1 cellular context compared by ENCODE assay signal in genomic region chr19:35040826-35041547, GRCh38.
TF ChIP-seq lines count a peak whose summit lies in the region.

No MANE protein-coding gene starts in this region.

TF ChIP-seq in K562, 482 proteins besides CTCF, POLR2A, EP300 and RAD21 (continued from another document and continues in another):
- peak; percentile 88 for TF ChIP-seq ZNF395 (CRISPR knock-in tag; IDR thresholded peaks at IDR 0.05)
- TF ChIP-seq SLC30A9 (CRISPR knock-in tag; IDR thresholded peaks at IDR 0.05), result no peak
- no peak for TF ChIP-seq CSDE1 (IDR thresholded peaks at IDR 0.05)
- no peak for TF ChIP-seq DIDO1 (tag; IDR thresholded peaks at IDR 0.05; ENCODE audit: low read depth)
- TF ChIP-seq PYGO2 (tag; IDR thresholded peaks at IDR 0.05), result no peak
- TF ChIP-seq ESRRA (IDR thresholded peaks at IDR 0.05; ENCODE audit: borderline replicate concordance, low read depth), result peak; percentile 97
- TF ChIP-seq ZNF518B (CRISPR knock-in tag; IDR thresholded peaks at IDR 0.05), result no peak
- no peak for TF ChIP-seq MEIS2 (IDR thresholded peaks at IDR 0.05; ENCODE audit: partially characterized antibody)
- TF ChIP-seq CHD1 (IDR thresholded peaks at IDR 0.05; ENCODE audit: low read length), result no peak
- TF ChIP-seq CEBPZ (IDR thresholded peaks at IDR 0.05; ENCODE audit: borderline replicate concordance, low read depth, low read length), result no peak
- TF ChIP-seq SRSF3 (IDR thresholded peaks at IDR 0.05; ENCODE audit: insufficient read depth, low read length), result no peak
- TF ChIP-seq KLF16 (IDR thresholded peaks at IDR 0.05), result peak; percentile 35; the same call in 1 of the 2 replicates
- TF ChIP-seq ZNF23 (CRISPR knock-in tag; IDR thresholded peaks at IDR 0.05), result no peak
- peak; percentile 91 for TF ChIP-seq TARDBP (IDR thresholded peaks at IDR 0.05)
- TF ChIP-seq SP2 (IDR thresholded peaks at IDR 0.05; ENCODE audit: extremely low read depth, low read depth, low read length, poor library complexity, severe bottlenecking), result no peak
- TF ChIP-seq ETV5 (CRISPR knock-in tag; IDR thresholded peaks at IDR 0.05; ENCODE audit: low read depth), result peak; percentile 100
- TF ChIP-seq ZBTB1 (CRISPR knock-in tag; IDR thresholded peaks at IDR 0.05; ENCODE audit: borderline replicate concordance, low read depth), result peak; percentile 64; the same call in 1 of the 2 replicates
- no peak for TF ChIP-seq E2F1 (CRISPR knock-in tag; IDR thresholded peaks at IDR 0.05)
- no peak; a peak in 1 of 4 replicates for TF ChIP-seq ZNF639 (CRISPR knock-in tag; conservative IDR thresholded peaks at IDR 0.05 in 1 of 2, IDR thresholded peaks at IDR 0.05 in 1 of 2)
- TF ChIP-seq KLF6 (CRISPR knock-in tag; IDR thresholded peaks at IDR 0.05; ENCODE audit: borderline replicate concordance), result peak; percentile 53; the same call in 1 of the 2 replicates
- TF ChIP-seq FOXJ2 (tag; IDR thresholded peaks at IDR 0.05), result peak; percentile 77
- TF ChIP-seq ETV1 (tag; conservative IDR thresholded peaks at IDR 0.05; ENCODE audit: low read depth), result peak; percentile 98
- TF ChIP-seq ZBTB43 (CRISPR knock-in tag; IDR thresholded peaks at IDR 0.05), result no peak
- no peak for TF ChIP-seq U2AF2 (optimal IDR thresholded peaks at IDR 0.05; ENCODE audit: low read depth, low read length)
- TF ChIP-seq ZNF717 (CRISPR knock-in tag; IDR thresholded peaks at IDR 0.05), result no peak
- no peak for TF ChIP-seq HMBOX1 (IDR thresholded peaks at IDR 0.05)
- no peak for TF ChIP-seq ZNF609 (CRISPR knock-in tag; IDR thresholded peaks at IDR 0.05; ENCODE audit: borderline replicate concordance)
- peak; percentile 74 for TF ChIP-seq RBFOX2 (IDR thresholded peaks at IDR 0.05; ENCODE audit: low read depth, low read length)
- TF ChIP-seq POLR2G (IDR thresholded peaks at IDR 0.05; ENCODE audit: low read depth, low read length), result peak; percentile 77
- TF ChIP-seq TRIM25 (IDR thresholded peaks at IDR 0.05; ENCODE audit: borderline replicate concordance), result no peak
- TF ChIP-seq ZNF778 (CRISPR knock-in tag; IDR thresholded peaks at IDR 0.05), result no peak
- TF ChIP-seq TSC22D4 (tag; IDR thresholded peaks at IDR 0.05), result no peak
- TF ChIP-seq ZNF280A (IDR thresholded peaks at IDR 0.05; ENCODE audit: low read depth, partially characterized antibody), result no peak
- TF ChIP-seq HDAC3 (IDR thresholded peaks at IDR 0.05; ENCODE audit: borderline replicate concordance, partially characterized antibody), result no peak
- no peak for TF ChIP-seq SRSF1 (IDR thresholded peaks at IDR 0.05; ENCODE audit: low read depth, low read length)
- no peak for TF ChIP-seq DLX4 (CRISPR knock-in tag; IDR thresholded peaks at IDR 0.05)
